11 cellular contexts compared by ENCODE assay signal in the genomic region with DNA sequence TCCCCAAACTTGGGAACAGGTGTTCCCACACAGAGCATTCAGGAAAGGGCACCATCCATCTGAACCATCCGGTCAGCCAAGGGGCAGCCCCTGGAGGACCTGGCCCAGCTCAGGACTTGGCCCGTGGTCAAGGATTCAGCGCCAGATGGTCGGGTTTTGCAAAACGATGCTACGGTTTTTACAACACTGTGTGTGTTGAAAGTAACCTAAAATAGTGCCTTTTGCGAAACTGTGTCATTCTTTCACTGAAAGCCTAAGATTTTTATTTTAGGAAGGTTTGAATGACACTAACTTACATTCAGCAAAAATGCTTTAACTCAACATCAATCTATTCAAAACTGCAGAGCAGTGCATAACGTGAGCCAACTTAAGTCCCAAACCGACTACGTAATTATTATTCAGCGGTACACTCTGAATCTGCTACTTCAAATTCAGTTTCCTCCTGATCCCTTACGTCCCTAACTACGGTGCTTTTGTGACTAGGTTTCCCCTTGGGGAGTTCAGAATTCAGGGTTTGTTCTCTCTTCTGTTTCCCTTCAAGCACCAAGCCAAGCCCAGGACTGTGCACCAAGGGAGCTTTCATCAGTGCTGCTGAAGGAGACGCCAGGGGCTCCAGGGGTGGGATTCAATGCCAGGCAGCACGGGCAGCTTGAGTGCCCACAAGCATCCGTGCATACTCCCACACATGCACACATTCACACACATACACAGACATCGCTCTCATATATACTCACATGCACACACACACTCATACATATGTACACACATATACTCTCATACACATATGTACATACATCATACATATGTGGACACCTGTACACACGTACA. TPM values are rescaled to one million over a fixed set of nuclear protein-coding genes. Genes with fewer than 3 reads are reported as not detected.
DNase-seq lines count a peak whose midpoint lies in the region; ATAC-seq and TF ChIP-seq lines count a peak whose summit lies in the region.
"Had no signal": no experiment of that assay in that cellular context is flagged by ENCODE, and none has a peak within 500 bp of the region (broad histone marks: within the 10 kb centered on the region; RNA-seq: fewer than 3 reads in every experiment).

No MANE protein-coding gene starts in this region.

- H3K36me3 Mint-ChIP-seq in CD8-positive, alpha-beta T cell, result peaks cover 52% of the 10 kb centered on the region
- peaks cover 33% of the 10 kb centered on the region for H3K36me3 Mint-ChIP-seq in activated naive CD8-positive, alpha-beta T cell treated with anti-CD3 and anti-CD28 coated beads for 36 hours

- peaks cover 38% of the 10 kb centered on the region for H3K4me1 Mint-ChIP-seq in CD8-positive, alpha-beta T cell (ENCODE audit: low read depth)
- H3K4me1 Mint-ChIP-seq in activated naive CD8-positive, alpha-beta T cell treated with anti-CD3 and anti-CD28 coated beads for 36 hours, result peaks cover 49% of the 10 kb centered on the region

- POLR2A ChIA-PET in CD8-positive, alpha-beta T cell (lab: Charles Lee), result no interaction called here

- H3K27me3 Mint-ChIP-seq in CD8-positive, alpha-beta T cell (ENCODE audit: low read depth), result no peaks in the 10 kb centered on the region
- H3K27me3 Mint-ChIP-seq in activated naive CD8-positive, alpha-beta T cell treated with anti-CD3 and anti-CD28 coated beads for 36 hours, result no peaks in the 10 kb centered on the region

- peaks cover 34% of the 10 kb centered on the region for H3K4me1 ChIP-seq in CD8-positive, alpha-beta T cell (ENCODE audit: insufficient read depth, low read length)

- H3K27ac ChIP-seq in CD8-positive, alpha-beta T cell (ENCODE audit: low read depth, low read length), result no peak overlapping the region
- H3K27ac ChIP-seq: gastroesophageal sphincter had no signal

- no peak for DNase-seq in CD8-positive, alpha-beta T cell
- DNase-seq in activated naive CD8-positive, alpha-beta T cell treated with anti-CD3 and anti-CD28 coated beads for 36 hours, result no peak
- DNase-seq in RKO (ENCODE audit: low spot score) (no peak), NCI-H510A (lab: John Stamatoyannopoulos, UW) (no peak), NCI-H2107 treated with DMSO at 0.1 percent for 48 hours (lab: John Stamatoyannopoulos, UW; ENCODE audit: unreplicated experiment) (no peak), HCEC 1CT (no peak)
- DNase-seq: NCI-H510A treated with DMSO at 0.1 percent for 48 hours had no signal

- no peaks in the 10 kb centered on the region for H3K9me3 Mint-ChIP-seq in CD8-positive, alpha-beta T cell
- no peaks in the 10 kb centered on the region for H3K9me3 Mint-ChIP-seq in activated naive CD8-positive, alpha-beta T cell treated with anti-CD3 and anti-CD28 coated beads for 36 hours

- H3K4me3 Mint-ChIP-seq in CD8-positive, alpha-beta T cell, result no peak overlapping the region
- H3K4me3 Mint-ChIP-seq in activated naive CD8-positive, alpha-beta T cell treated with anti-CD3 and anti-CD28 coated beads for 36 hours, result no peak overlapping the region

- intact Hi-C loops in CD8-positive, alpha-beta T cell (cut with DNase I, micrococcal nuclease), result no loop called here

- no peak for TF ChIP-seq CTCF in CD8-positive, alpha-beta T cell (IDR thresholded peaks at IDR 0.05)

- no peak overlapping the region for H3K4me3 ChIP-seq in CD8-positive, alpha-beta T cell (ENCODE audit: low read depth, low read length)
- H3K4me3 ChIP-seq: gastroesophageal sphincter had no signal

- H3K36me3 ChIP-seq in CD8-positive, alpha-beta T cell (ENCODE audit: insufficient read depth, low read length), result peaks cover 6% of the 10 kb centered on the region

- no peaks in the 10 kb centered on the region for H3K27me3 ChIP-seq in CD8-positive, alpha-beta T cell (ENCODE audit: insufficient read depth, low read length)
- H3K27me3 ChIP-seq: gastroesophageal sphincter had no signal

- peak overlapping the region; percentile 33 for H3K27ac Mint-ChIP-seq in CD8-positive, alpha-beta T cell
- H3K27ac Mint-ChIP-seq in activated naive CD8-positive, alpha-beta T cell treated with anti-CD3 and anti-CD28 coated beads for 36 hours, result peak overlapping the region; percentile 16

- no peaks in the 10 kb centered on the region for H3K9me3 ChIP-seq in CD8-positive, alpha-beta T cell (ENCODE audit: low read length)
- H3K9me3 ChIP-seq: gastroesophageal sphincter had no signal

- ATAC-seq in CD8-positive, alpha-beta T cell, result no peak
- ATAC-seq in GM19351 (IDR thresholded peaks at IDR 0.05; ENCODE audit: unreplicated experiment) (peak; percentile 19), HG03095 (IDR thresholded peaks at IDR 0.05; ENCODE audit: unreplicated experiment) (peak; percentile 25)
- ATAC-seq: gastroesophageal sphincter, HCT116 had no signal

- CTCF ChIA-PET in CD8-positive, alpha-beta T cell (lab: Charles Lee), result no interaction called here

RNA-seq across cellular contexts. Expression of a gene that starts 25.8 kb away (rescaled TPM):
- total RNA-seq in CD8-positive, alpha-beta T cell, result 10 to 100 TPM; 28.8 to 29.1 TPM
- total RNA-seq in activated naive CD8-positive, alpha-beta T cell treated with anti-CD3 and anti-CD28 coated beads for 36 hours, result 10 to 100 TPM; 49.4 to 49.6 TPM

RNA-seq across cellular contexts. Expression of a gene that starts 52.8 kb away (rescaled TPM):
- not detected for total RNA-seq in CD8-positive, alpha-beta T cell
- not detected for total RNA-seq in activated naive CD8-positive, alpha-beta T cell treated with anti-CD3 and anti-CD28 coated beads for 36 hours
- total RNA-seq: gastroesophageal sphincter had no signal
